ENCODE assay signal across 1 cellular context in genomic region chr6:44177691-44178423, GRCh38.
TF ChIP-seq lines count a peak whose summit lies in the region.

No MANE protein-coding gene starts in this region.

TF ChIP-seq in HepG2, 621 proteins besides CTCF, POLR2A, EP300 and RAD21:
- TF ChIP-seq ZNF121 (CRISPR knock-in tag; IDR thresholded peaks at IDR 0.05), result peak; percentile 88
- TF ChIP-seq ZNF878 (CRISPR knock-in tag; IDR thresholded peaks at IDR 0.05), result no peak
- no peak for TF ChIP-seq SIX4 (CRISPR knock-in tag; IDR thresholded peaks at IDR 0.05)
- no peak for TF ChIP-seq ZNF235 (CRISPR knock-in tag; IDR thresholded peaks at IDR 0.05; ENCODE audit: borderline replicate concordance)
